18 cellular contexts compared by ENCODE assay signal in genomic region chr11:34180045-34180813, GRCh38.
DNase-seq lines count a peak whose midpoint lies in the region; ATAC-seq and TF ChIP-seq lines count a peak whose summit lies in the region.
"Had no signal": no experiment of that assay in that cellular context is flagged by ENCODE, and none has a peak within 500 bp of the region (broad histone marks: within the 10 kb centered on the region; RNA-seq: fewer than 3 reads in every experiment).

No MANE protein-coding gene starts in this region.

- no peaks in the 10 kb centered on the region for H3K9me3 Mint-ChIP-seq in activated T-cell treated with anti-CD3 and anti-CD28 coated beads, Interleukin-2, amount 50 U/mL, for 72 hours
- no peaks in the 10 kb centered on the region for H3K9me3 Mint-ChIP-seq in stimulated activated effector memory CD8-positive, alpha-beta T cell treated with anti-CD3 and anti-CD28 coated beads, Interleukin-12 subunit alpha, Interleukin-12 subunit beta, amount 100 ng/mL, for 72 hours
- H3K9me3 Mint-ChIP-seq: activated CD4-positive, alpha-beta T cell treated with anti-CD3 and anti-CD28 coated beads, Interleukin-2, amount 10 ng/mL, durations not matched to agents 24 days and 14 days had no signal

- peak; percentile 33 to 47 for DNase-seq in activated T-cell treated with anti-CD3 and anti-CD28 coated beads, Interleukin-2, amount 50 U/mL, for 72 hours
- DNase-seq in activated T-cell treated with anti-CD3 and anti-CD28 coated beads, Interleukin-2, amount 50 U/mL, for 1 hour = no peak
- peak; percentile 64 to 69 for DNase-seq in NCI-H446 (lab: John Stamatoyannopoulos, UW)
- no peak for DNase-seq in stimulated activated effector memory CD8-positive, alpha-beta T cell treated with anti-CD3 and anti-CD28 coated beads, Interleukin-12 subunit alpha, Interleukin-12 subunit beta, amount 100 ng/mL, for 72 hours (ENCODE audit: low spot score in 2 of 2)
- no peak for DNase-seq in SHP77 (lab: John Stamatoyannopoulos, UW)
- DNase-seq in esophagus squamous epithelium (lab: John Stamatoyannopoulos, UW) = no peak
- DNase-seq: activated CD4-positive, alpha-beta T cell treated with anti-CD3 and anti-CD28 coated beads, Interleukin-2, amount 10 ng/mL, durations not matched to agents 24 days and 14 days; activated T-cell treated with anti-CD3 and anti-CD28 coated beads for 4 hours; brain microvascular endothelial cell; GF-D8; NCI-H1436; NCI-H2171 treated with DMSO at 0.1 percent for 48 hours; NCI-H82; stimulated activated CD8-positive, alpha-beta memory T cell treated with anti-CD3 and anti-CD28 coated beads, Interleukin-4, amount 100 ng/mL, for 48 hours had no signal

- H3K27me3 ChIP-seq in esophagus squamous epithelium = peaks cover 0 to 36% (median 0%) of the 10 kb centered on the region in 4 donors
- H3K27me3 ChIP-seq: brain microvascular endothelial cell had no signal

- H3K4me1 ChIP-seq in esophagus squamous epithelium = peaks cover 0 to 13% (median 5%) of the 10 kb centered on the region in 3 donors

- peaks cover 45% of the 10 kb centered on the region for H3K4me1 Mint-ChIP-seq in activated T-cell treated with anti-CD3 and anti-CD28 coated beads, Interleukin-2, amount 50 U/mL, for 72 hours (ENCODE audit: low read depth)
- peaks cover 29% of the 10 kb centered on the region for H3K4me1 Mint-ChIP-seq in stimulated activated effector memory CD8-positive, alpha-beta T cell treated with anti-CD3 and anti-CD28 coated beads, Interleukin-12 subunit alpha, Interleukin-12 subunit beta, amount 100 ng/mL, for 72 hours

- WGBS in esophagus squamous epithelium, 2 donors = 72% methylated on average over 6 of the region's 6 CpGs

- intact Hi-C loops in esophagus squamous epithelium (cut with DNase I) = no loop called here

- H3K27ac ChIP-seq in esophagus squamous epithelium = no peak overlapping the region
- H3K27ac ChIP-seq: brain microvascular endothelial cell, C4-2B, coronary artery had no signal

- H3K4me3 Mint-ChIP-seq in activated T-cell treated with anti-CD3 and anti-CD28 coated beads, Interleukin-2, amount 50 U/mL, for 72 hours = peak overlapping the region; percentile 3 to 64
- H3K4me3 Mint-ChIP-seq in stimulated activated effector memory CD8-positive, alpha-beta T cell treated with anti-CD3 and anti-CD28 coated beads, Interleukin-12 subunit alpha, Interleukin-12 subunit beta, amount 100 ng/mL, for 72 hours = peak overlapping the region; percentile 30
- H3K4me3 Mint-ChIP-seq: activated CD4-positive, alpha-beta T cell treated with anti-CD3 and anti-CD28 coated beads, Interleukin-2, amount 10 ng/mL, durations not matched to agents 24 days and 14 days had no signal

- ATAC-seq in activated T-cell treated with anti-CD3 and anti-CD28 coated beads, Interleukin-2, amount 50 U/mL, for 72 hours (replicated peaks in 1 of 2) = peak; percentile 78 to 84
- ATAC-seq in GM19023 (IDR thresholded peaks at IDR 0.05; ENCODE audit: unreplicated experiment) (peak; percentile 40), HG03432 (IDR thresholded peaks at IDR 0.05; ENCODE audit: unreplicated experiment) (no peak)
- peak; percentile 81 for ATAC-seq in stimulated activated effector memory CD8-positive, alpha-beta T cell treated with anti-CD3 and anti-CD28 coated beads, Interleukin-12 subunit alpha, Interleukin-12 subunit beta, amount 100 ng/mL, for 72 hours

- no peak for TF ChIP-seq POLR2A in esophagus squamous epithelium (IDR thresholded peaks at IDR 0.05)

- H3K27me3 Mint-ChIP-seq in activated T-cell treated with anti-CD3 and anti-CD28 coated beads, Interleukin-2, amount 50 U/mL, for 72 hours (ENCODE audit: low read depth) = peaks cover 7% of the 10 kb centered on the region

- H3K27ac Mint-ChIP-seq in activated T-cell treated with anti-CD3 and anti-CD28 coated beads, Interleukin-2, amount 50 U/mL, for 72 hours = no peak overlapping the region
- H3K27ac Mint-ChIP-seq in stimulated activated effector memory CD8-positive, alpha-beta T cell treated with anti-CD3 and anti-CD28 coated beads, Interleukin-12 subunit alpha, Interleukin-12 subunit beta, amount 100 ng/mL, for 72 hours = no peak overlapping the region

- no peak overlapping the region for H3K4me3 ChIP-seq in esophagus squamous epithelium
- H3K4me3 ChIP-seq: coronary artery had no signal

- no peaks in the 10 kb centered on the region for H3K9me3 ChIP-seq in esophagus squamous epithelium

- TF ChIP-seq CTCF in esophagus squamous epithelium (IDR thresholded peaks at IDR 0.05) = no peak

- no peaks in the 10 kb centered on the region for H3K36me3 ChIP-seq in esophagus squamous epithelium
- H3K36me3 ChIP-seq: brain microvascular endothelial cell had no signal

- no peaks in the 10 kb centered on the region for H3K36me3 Mint-ChIP-seq in activated T-cell treated with anti-CD3 and anti-CD28 coated beads, Interleukin-2, amount 50 U/mL, for 72 hours (ENCODE audit: insufficient read depth in 2 of 2)
- no peaks in the 10 kb centered on the region for H3K36me3 Mint-ChIP-seq in stimulated activated effector memory CD8-positive, alpha-beta T cell treated with anti-CD3 and anti-CD28 coated beads, Interleukin-12 subunit alpha, Interleukin-12 subunit beta, amount 100 ng/mL, for 72 hours

Comparison
In these comparisons a context has a peak if more than half of its experiments do, and no peak if none do; other contexts are left out.
1. DNase-seq: peak in activated T-cell treated with anti-CD3 and anti-CD28 coated beads, Interleukin-2, amount 50 U/mL, for 72 hours (2 of 2) and NCI-H446 (2 of 2); none in activated T-cell treated with anti-CD3 and anti-CD28 coated beads, Interleukin-2, amount 50 U/mL, for 1 hour (single experiment), stimulated activated effector memory CD8-positive, alpha-beta T cell treated with anti-CD3 and anti-CD28 coated beads, Interleukin-12 subunit alpha, Interleukin-12 subunit beta, amount 100 ng/mL, for 72 hours (0 of 2), SHP77 (0 of 2) and esophagus squamous epithelium (single experiment).